32 cellular contexts compared by ENCODE assay signal in genomic region chr15:94266789-94267188, GRCh38. TPM values are rescaled to one million over a fixed set of nuclear protein-coding genes. Genes with fewer than 3 reads are reported as not detected.
A peak's percentile ranks its signal among the peaks of the same experiment; 100 is the strongest.
DNase-seq lines count a peak whose midpoint lies in the region; ATAC-seq, FAIRE-seq and TF ChIP-seq lines count a peak whose summit lies in the region.
"Had no signal": no experiment of that assay in that cellular context is flagged by ENCODE, and none has a peak within 500 bp of the region (broad histone marks: within the 10 kb centered on the region; RNA-seq: fewer than 3 reads in every experiment).

No MANE protein-coding gene starts in this region.

- H4K20me1 ChIP-seq in DOHH2 (ENCODE audit: control insufficient read depth, insufficient read depth, low read depth, low read length) (no peaks in the 10 kb centered on the region), HepG2 (ENCODE audit: insufficient read depth, low read length) (no peaks in the 10 kb centered on the region)

- H3K4me1 ChIP-seq in DOHH2 (ENCODE audit: control insufficient read depth, low read length) (peaks cover 91% of the 10 kb centered on the region), HepG2 (ENCODE audit: insufficient read depth, low read length) (peaks cover 11% of the 10 kb centered on the region), sigmoid colon (no peaks in the 10 kb centered on the region)
- H3K4me1 ChIP-seq: Caco-2, prostate gland, testis, uterus had no signal

- POLR2A ChIA-PET in HepG2 (lab: Yijun Ruan, JAX), result no interaction called here

- H3K36me3 ChIP-seq in DOHH2 (ENCODE audit: control insufficient read depth, low read length), result peaks cover 31% of the 10 kb centered on the region
- no peaks in the 10 kb centered on the region for H3K36me3 ChIP-seq in SK-N-MC (ENCODE audit: insufficient read depth, low read length)
- no peaks in the 10 kb centered on the region for H3K36me3 ChIP-seq in HepG2 (replicated peaks in 1 of 2; ENCODE audit: control insufficient read depth in 1 of 2, insufficient read depth in 2 of 2, low read length in 2 of 2)
- H3K36me3 ChIP-seq in sigmoid colon, result no peaks in the 10 kb centered on the region
- H3K36me3 ChIP-seq: BLaER1 treated with 17β-estradiol and CSF1 and Interleukin-3, amounts not matched to agents 10 nM and 100 nM; esophagus squamous epithelium; prostate gland; uterus had no signal

- H3K9ac ChIP-seq in SK-N-MC (ENCODE audit: insufficient read length) (no peak overlapping the region), HepG2 (ENCODE audit: insufficient read depth, low read depth, low read length) (no peak overlapping the region)
- H3K9ac ChIP-seq: BLaER1 treated with 17β-estradiol and CSF1 and Interleukin-3, amounts not matched to agents 10 nM and 100 nM; SK-N-SH had no signal

- CTCF ChIA-PET in HepG2 (lab: Yijun Ruan, JAX; ENCODE audit: low intra/inter-chr PET ratio, low total read pairs), result no interaction called here

- ATAC-seq in HepG2 (no peak), GM21390 (IDR thresholded peaks at IDR 0.05; ENCODE audit: unreplicated experiment) (no peak)
- ATAC-seq: GM23338; stimulated activated naive CD8-positive, alpha-beta T cell treated with anti-CD3 and anti-CD28 coated beads, Interleukin-15, Interleukin-2, amounts not matched to agents 100 U/mL and 50 U/mL, for 24 hours had no signal

- no peak overlapping the region for H2AFZ ChIP-seq in HepG2 (ENCODE audit: low read length)
- H2AFZ ChIP-seq: GM23338 had no signal

- no TSS peak for BruUV-seq in HepG2 (replicated peaks; lab: Mats Ljungman, UMichigan)

- no peak for FAIRE-seq in HepG2 (lab: Jason Lieb, UNC)
- FAIRE-seq: endometrium had no signal

- H3K4me3 ChIP-seq in DOHH2 (ENCODE audit: low read length) (peak overlapping the region; percentile 16), SK-N-MC (0 out of 2 replicates have a peak overlapping the region, but pooled peaks have one; percentile 12), HepG2 (replicated peaks in 1 of 3; ENCODE audit: insufficient read depth in 1 of 3, low read depth in 2 of 3, low read length in 3 of 3) (no peak overlapping the region), sigmoid colon (no peak overlapping the region)
- H3K4me3 ChIP-seq: BLaER1 treated with 17β-estradiol and CSF1 and Interleukin-3, amounts not matched to agents 10 nM and 100 nM; esophagus squamous epithelium; GM23338; prostate gland; testis; uterus had no signal

- no peaks in the 10 kb centered on the region for H3K9me2 ChIP-seq in DOHH2 (replicated peaks; ENCODE audit: control insufficient read depth, low read length)
- H3K9me2 ChIP-seq: SK-N-SH had no signal

- intact Hi-C loops in HepG2 (cut with micrococcal nuclease; ENCODE audit: unreplicated experiment) (no loop called here), sigmoid colon (cut with DNase I) (no loop called here)

- H3K79me2 ChIP-seq in DOHH2 (ENCODE audit: control insufficient read depth, low read length) (peaks cover 96% of the 10 kb centered on the region), HepG2 (ENCODE audit: insufficient read depth, low read length) (no peaks in the 10 kb centered on the region)

- H3K27ac ChIP-seq in C4-2B (peak overlapping the region; percentile 97; the same call in 1 of the 2 replicates), DOHH2 (ENCODE audit: low read depth, low read length) (peak overlapping the region; percentile 98), SK-N-MC (peak overlapping the region; percentile 69), HepG2 (ENCODE audit: extremely low read length, insufficient read depth, low read length) (no peak overlapping the region), sigmoid colon (no peak overlapping the region)
- H3K27ac ChIP-seq: BLaER1 treated with 17β-estradiol and CSF1 and Interleukin-3, amounts not matched to agents 10 nM and 100 nM; esophagus squamous epithelium; prostate gland; RWPE1; testis; uterus had no signal

- TF ChIP-seq EP300 in HepG2 (IDR thresholded peaks at IDR 0.05; ENCODE audit: low read depth in 2 of 2, low read length in 2 of 2) (no peak), HepG2 (CRISPR knock-in tag; IDR thresholded peaks at IDR 0.05; ENCODE audit: borderline replicate concordance) (no peak), sigmoid colon (IDR thresholded peaks at IDR 0.05) (no peak)

- TF ChIP-seq POLR2A in HepG2 (IDR thresholded peaks at IDR 0.05; ENCODE audit: insufficient read depth in 1 of 2, low read depth in 2 of 2, low read length in 2 of 2), result no peak
- no peak for TF ChIP-seq POLR2A in sigmoid colon (IDR thresholded peaks at IDR 0.05)

- no peak for DNase-seq in SK-N-MC (ENCODE audit: low read depth, low spot score)
- no peak for DNase-seq in HepG2 (ENCODE audit: low spot score)
- DNase-seq in stimulated activated naive CD4-positive, alpha-beta T cell (lab: John Stamatoyannopoulos, UW), result no peak
- DNase-seq in NCI-H2227 treated with DMSO at 0.1 percent for 48 hours (lab: John Stamatoyannopoulos, UW), result no peak
- DNase-seq in sigmoid colon, result no peak
- DNase-seq: activated CD8-positive, alpha-beta memory T cell treated with anti-CD3 and anti-CD28 coated beads, Interleukin-2, amount 50 U/mL, for 4 hours; activated effector memory CD4-positive, alpha-beta T cell treated with Interleukin-2 at 50 U/mL for 16 hours; activated naive CD8-positive, alpha-beta T cell treated with anti-CD3 and anti-CD28 coated beads, Interleukin-2, amount 10 ng/mL, durations not matched to agents 7 days and 5 days; Caco-2; central memory CD4-positive, alpha-beta T cell; DMS79; esophagus squamous epithelium; foreskin melanocyte; NCI-H1092; NCI-H1930; NCI-H524 treated with DMSO at 0.1 percent for 48 hours; nucleus accumbens; SK-N-SH; stimulated activated CD4-positive, alpha-beta T cell treated with anti-CD3 and anti-CD28 coated beads, Interleukin-15, amount 100 ng/mL, for 24 hours; stimulated activated naive CD8-positive, alpha-beta T cell treated with anti-CD3 and anti-CD28 coated beads, Interleukin-15, Interleukin-2, amounts not matched to agents 100 U/mL and 50 U/mL, for 24 hours; T-helper 9 cell; testis; uterus had no signal

- no peak for TF ChIP-seq CTCF in C4-2B (conservative IDR thresholded peaks at IDR 0.05)
- TF ChIP-seq CTCF in DOHH2 (IDR thresholded peaks at IDR 0.05; ENCODE audit: low read depth, low read length, poor library complexity, severe bottlenecking), result no peak
- no peak for TF ChIP-seq CTCF in HepG2 (CRISPR knock-in tag; IDR thresholded peaks at IDR 0.05)
- no peak for TF ChIP-seq CTCF in sigmoid colon (IDR thresholded peaks at IDR 0.05)

- no peaks in the 10 kb centered on the region for H3K9me3 ChIP-seq in DOHH2 (ENCODE audit: control insufficient read depth, insufficient read depth, low read length)
- no peaks in the 10 kb centered on the region for H3K9me3 ChIP-seq in SK-N-MC (ENCODE audit: low read depth, low read length)
- no peaks in the 10 kb centered on the region for H3K9me3 ChIP-seq in HepG2 (ENCODE audit: low read length)
- H3K9me3 ChIP-seq in sigmoid colon, result no peaks in the 10 kb centered on the region
- H3K9me3 ChIP-seq: Caco-2, esophagus squamous epithelium, prostate gland, SK-N-SH, testis, uterus had no signal

- peaks cover 30% of the 10 kb centered on the region for H3F3A ChIP-seq in DOHH2 (ENCODE audit: control insufficient read depth, insufficient read depth)

- 77% methylated on average over 3 of the region's 3 CpGs for WGBS in HepG2 (ENCODE audit: low lambda C conversion rate)
- 24 to 64% methylated on average over 3 of the region's 3 CpGs for WGBS in sigmoid colon, 2 donors

- no peak for TF ChIP-seq RAD21 in HepG2 (CRISPR knock-in tag; IDR thresholded peaks at IDR 0.05)

- H3K4me2 ChIP-seq in DOHH2 (ENCODE audit: low read length) (peak overlapping the region; percentile 45), HepG2 (ENCODE audit: low read depth, low read length) (no peak overlapping the region)
- H3K4me2 ChIP-seq: GM23338, SK-N-SH had no signal

- no peaks in the 10 kb centered on the region for H3K27me3 ChIP-seq in DOHH2 (ENCODE audit: control insufficient read depth, low read length)
- no peaks in the 10 kb centered on the region for H3K27me3 ChIP-seq in HepG2 (ENCODE audit: control insufficient read depth in 1 of 2, insufficient read depth in 2 of 2, low read length in 2 of 2)
- no peaks in the 10 kb centered on the region for H3K27me3 ChIP-seq in sigmoid colon
- H3K27me3 ChIP-seq: esophagus squamous epithelium, testis, uterus had no signal

- in situ Hi-C loops in HepG2 (cut with HindIII; ENCODE audit: extremely low pct_ligation_motif_present, low pct_unique_long_range_greater_than_20kb), result no loop called here

TF ChIP-seq in HepG2, 621 proteins besides CTCF, POLR2A, EP300 and RAD21:
- TF ChIP-seq ZNF205 (CRISPR knock-in tag; IDR thresholded peaks at IDR 0.05), result no peak
- 0 out of 2 replicates have a peak, but pooled peaks have one; percentile 13 for TF ChIP-seq NR2F6 (IDR thresholded peaks at IDR 0.05)
- TF ChIP-seq NR2F6 (CRISPR knock-in tag; IDR thresholded peaks at IDR 0.05), result 0 out of 2 replicates have a peak, but pooled peaks have one; percentile 39

RNA-seq across cellular contexts. Expression of gene MCTP2, which starts 35.4 kb away (rescaled TPM):
- 2.7 and 5.1 TPM in 2 replicates for total RNA-seq in HepG2 (2016; rRNA removed; fragmentation: Illumina TruSeq; extraction: Trizol)
- 16.9 and 19.1 TPM in 2 replicates for total RNA-seq in HepG2 (2016; cell fraction: cytosol; rRNA removed; fragmentation: Illumina TruSeq; extraction: Trizol; ENCODE audit: low read depth)
- total RNA-seq in HepG2 (2016; cell fraction: insoluble cytoplasmic fraction; rRNA removed; fragmentation: Illumina TruSeq; extraction: Trizol), result 3.2 and 5.9 TPM in 2 replicates
- 4.6 and 5.4 TPM in 2 replicates for total RNA-seq in HepG2 (2016; cell fraction: membrane; rRNA removed; fragmentation: Illumina TruSeq; extraction: Trizol)
- total RNA-seq in HepG2 (2016; cell fraction: nucleus; rRNA removed; fragmentation: Illumina TruSeq; extraction: Trizol), result 13.1 and 13.3 TPM in 2 replicates
- 8.5 and 8.6 TPM in 2 replicates for polyA plus RNA-seq in HepG2 (2011; rRNA removed)
- 6.4 and 7.5 TPM in 2 replicates for polyA plus RNA-seq in HepG2 (2011; cell fraction: cytosol; rRNA removed)
- polyA plus RNA-seq in HepG2 (2011; cell fraction: nucleus; rRNA removed), result 15.5 and 17.5 TPM in 2 replicates
- polyA plus RNA-seq in HepG2 (2012), result 2.3 and 2.5 TPM in 2 replicates
- polyA plus RNA-seq in HepG2 (2016; cell fraction: cytosol; fragmentation: Illumina TruSeq; extraction: Trizol; ENCODE audit: low read depth), result 0.10 and 0.17 TPM in 2 replicates
- polyA plus RNA-seq in HepG2 (2016; cell fraction: insoluble cytoplasmic fraction; fragmentation: Illumina TruSeq; extraction: Trizol; ENCODE audit: low read depth), result 2.3 and 2.5 TPM in 2 replicates
- polyA plus RNA-seq in HepG2 (2016; cell fraction: membrane; fragmentation: Illumina TruSeq; extraction: Trizol; ENCODE audit: low read depth), result 0.20 and 0.23 TPM in 2 replicates
- 3.1 and 5.2 TPM in 2 replicates for polyA plus RNA-seq in HepG2 (2016; cell fraction: nucleus; fragmentation: Illumina TruSeq; extraction: Trizol; ENCODE audit: insufficient read depth, low read depth)
- polyA minus RNA-seq in HepG2 (2011; rRNA and poly(A)+ RNA removed; ENCODE audit: low replicate concordance), result 12.2 and 23.0 TPM in 2 replicates
- polyA minus RNA-seq in HepG2 (2011; cell fraction: cytosol; rRNA and poly(A)+ RNA removed), result 6.9 and 7.4 TPM in 2 replicates
- 38.0 and 39.8 TPM in 2 replicates for polyA minus RNA-seq in HepG2 (2011; cell fraction: nucleus; rRNA and poly(A)+ RNA removed)
- 1 to 10 TPM; 1.5 to 4.4 (median 1.9) TPM for total RNA-seq in sigmoid colon
- 10 to 100 TPM in 2 of 3 donors, 1 to 10 TPM in 1; 7.2 to 12.2 (median 12.0) TPM for polyA plus RNA-seq in sigmoid colon
- total RNA-seq: LHCN-M2 had no signal

Comparison
In these comparisons a context has a peak if more than half of its experiments do, and no peak if none do; other contexts are left out.
1. H3K27ac ChIP-seq: peak in C4-2B (single experiment), DOHH2 (single experiment) and SK-N-MC (single experiment); none in HepG2 (single experiment) and sigmoid colon (0 of 4).
2. H3K4me3 ChIP-seq: peak in DOHH2 (single experiment) and SK-N-MC (single experiment); none in HepG2 (0 of 3) and sigmoid colon (0 of 4).